In the genomic region with DNA sequence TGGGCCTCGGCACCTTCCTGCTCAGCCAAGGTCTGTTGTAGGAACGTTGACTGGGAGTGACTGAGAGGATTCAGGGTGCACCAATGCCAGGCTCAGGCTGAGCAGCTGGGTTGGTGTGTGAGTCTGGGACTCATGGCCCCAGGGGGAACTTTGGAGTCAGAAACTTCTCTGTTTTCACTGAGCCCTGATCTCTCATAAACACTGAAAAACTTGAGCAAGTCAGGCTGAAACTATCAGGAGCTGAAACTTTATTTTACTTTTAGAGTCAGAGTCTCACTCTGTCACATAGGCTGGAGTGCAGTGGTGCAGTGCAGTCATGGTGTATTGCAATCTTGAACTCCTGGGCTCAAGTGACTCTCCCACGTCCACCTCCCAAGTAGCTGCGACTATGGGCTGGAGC, we compare ENCODE assay signal across 11 cellular contexts. TPM values are rescaled to one million over a fixed set of nuclear protein-coding genes. Genes with fewer than 3 reads are reported as not detected.
A peak's percentile ranks its signal among the peaks of the same experiment; 100 is the strongest.
DNase-seq lines count a peak whose midpoint lies in the region; ATAC-seq and TF ChIP-seq lines count a peak whose summit lies in the region.
"Had no signal": no experiment of that assay in that cellular context is flagged by ENCODE, and none has a peak within 500 bp of the region (broad histone marks: within the 10 kb centered on the region; RNA-seq: fewer than 3 reads in every experiment).

No MANE protein-coding gene starts in this region.

- ATAC-seq in Right ventricle myocardium superior (ENCODE audit: poor library complexity) (no peak), HG02763 (IDR thresholded peaks at IDR 0.05; ENCODE audit: unreplicated experiment) (peak; percentile 53)

- H3K36me3 ChIP-seq in left ventricle myocardium inferior (peaks cover 14% of the 10 kb centered on the region), thymus (ENCODE audit: control insufficient read depth, insufficient read depth) (peaks cover 5% of the 10 kb centered on the region)

- H3K27ac ChIP-seq in left ventricle myocardium inferior (replicated peaks) (peak overlapping the region; percentile 87), thymus (ENCODE audit: low read depth) (peak overlapping the region; percentile 62)

- H3K4me1 ChIP-seq in left ventricle myocardium inferior, result peaks cover 97% of the 10 kb centered on the region
- H3K4me1 ChIP-seq in thymus (ENCODE audit: control insufficient read depth, insufficient read depth, low read length), result peaks cover 4% of the 10 kb centered on the region

- peak overlapping the region; percentile 13 for H3K4me3 Mint-ChIP-seq in activated T-helper 2 cell treated with anti-CD3 and anti-CD28 coated beads, Interferon-gamma antibody, Interleukin-2, Interleukin-4, amounts not matched to agents 10 μg/mL and 5 μg/mL and 100 μg/mL, durations not matched to agents 14 hours and 24 hours and 36 hours (ENCODE audit: low read depth)
- H3K4me3 Mint-ChIP-seq in activated naive CD4-positive, alpha-beta T cell treated with anti-CD3 and anti-CD28 coated beads for 36 hours, result no peak overlapping the region
- H3K4me3 Mint-ChIP-seq: activated naive CD4-positive, alpha-beta T cell treated with anti-CD3 and anti-CD28 coated beads, Interleukin-2, amount 10 ng/mL, durations not matched to agents 7 days and 5 days had no signal

- no peaks in the 10 kb centered on the region for H3K27me3 Mint-ChIP-seq in activated T-helper 2 cell treated with anti-CD3 and anti-CD28 coated beads, Interferon-gamma antibody, Interleukin-2, Interleukin-4, amounts not matched to agents 10 μg/mL and 5 μg/mL and 100 μg/mL, durations not matched to agents 14 hours and 24 hours and 36 hours (ENCODE audit: low read depth)
- no peaks in the 10 kb centered on the region for H3K27me3 Mint-ChIP-seq in activated naive CD4-positive, alpha-beta T cell treated with anti-CD3 and anti-CD28 coated beads for 36 hours (ENCODE audit: low read depth)
- H3K27me3 Mint-ChIP-seq: activated naive CD4-positive, alpha-beta T cell treated with anti-CD3 and anti-CD28 coated beads, Interleukin-2, amount 10 ng/mL, durations not matched to agents 7 days and 5 days had no signal

- peaks cover 55% of the 10 kb centered on the region for H3K36me3 Mint-ChIP-seq in activated T-helper 2 cell treated with anti-CD3 and anti-CD28 coated beads, Interferon-gamma antibody, Interleukin-2, Interleukin-4, amounts not matched to agents 10 μg/mL and 5 μg/mL and 100 μg/mL, durations not matched to agents 14 hours and 24 hours and 36 hours (ENCODE audit: low read depth)
- peaks cover 25% of the 10 kb centered on the region for H3K36me3 Mint-ChIP-seq in activated naive CD4-positive, alpha-beta T cell treated with anti-CD3 and anti-CD28 coated beads for 36 hours (ENCODE audit: low read depth)

- peak overlapping the region; percentile 64 for H3K27ac Mint-ChIP-seq in activated T-helper 2 cell treated with anti-CD3 and anti-CD28 coated beads, Interferon-gamma antibody, Interleukin-2, Interleukin-4, amounts not matched to agents 10 μg/mL and 5 μg/mL and 100 μg/mL, durations not matched to agents 14 hours and 24 hours and 36 hours
- H3K27ac Mint-ChIP-seq in activated naive CD4-positive, alpha-beta T cell treated with anti-CD3 and anti-CD28 coated beads for 36 hours, result no peak overlapping the region
- H3K27ac Mint-ChIP-seq: activated naive CD4-positive, alpha-beta T cell treated with anti-CD3 and anti-CD28 coated beads, Interleukin-2, amount 10 ng/mL, durations not matched to agents 7 days and 5 days had no signal

- H3K9me3 Mint-ChIP-seq in activated T-helper 2 cell treated with anti-CD3 and anti-CD28 coated beads, Interferon-gamma antibody, Interleukin-2, Interleukin-4, amounts not matched to agents 10 μg/mL and 5 μg/mL and 100 μg/mL, durations not matched to agents 14 hours and 24 hours and 36 hours, result peaks cover 7% of the 10 kb centered on the region
- peaks cover 2% of the 10 kb centered on the region for H3K9me3 Mint-ChIP-seq in activated naive CD4-positive, alpha-beta T cell treated with anti-CD3 and anti-CD28 coated beads for 36 hours
- H3K9me3 Mint-ChIP-seq: activated naive CD4-positive, alpha-beta T cell treated with anti-CD3 and anti-CD28 coated beads, Interleukin-2, amount 10 ng/mL, durations not matched to agents 7 days and 5 days had no signal

- intact Hi-C loops in left ventricle myocardium inferior (cut with micrococcal nuclease), result loop anchor here (10.0 kb wide), 1 partner anchor 79 kb away; no protein-coding TSS in a partner anchor
- intact Hi-C loops in Right ventricle myocardium superior (cut with DNase I), result no loop called here
- intact Hi-C loops in activated T-helper 2 cell treated with anti-CD3 and anti-CD28 coated beads, Interferon-gamma antibody, Interleukin-2, Interleukin-4, amounts not matched to agents 10 μg/mL and 5 μg/mL and 100 μg/mL, durations not matched to agents 14 hours and 24 hours and 36 hours (cut with micrococcal nuclease), result loop anchor here (5.0 to 10.0 kb wide), 4 partner anchors 47 to 1759 kb away; a partner anchor contains a TSS
- intact Hi-C loops in activated naive CD4-positive, alpha-beta T cell treated with anti-CD3 and anti-CD28 coated beads for 36 hours (cut with micrococcal nuclease), result loop anchor here (5.0 to 10.0 kb wide), 3 partner anchors 487 to 1759 kb away; no protein-coding TSS in a partner anchor

- no peak for TF ChIP-seq CTCF in left ventricle myocardium inferior (IDR thresholded peaks at IDR 0.05; ENCODE audit: borderline replicate concordance)

- peaks cover 66% of the 10 kb centered on the region for H3K4me1 Mint-ChIP-seq in activated T-helper 2 cell treated with anti-CD3 and anti-CD28 coated beads, Interferon-gamma antibody, Interleukin-2, Interleukin-4, amounts not matched to agents 10 μg/mL and 5 μg/mL and 100 μg/mL, durations not matched to agents 14 hours and 24 hours and 36 hours (ENCODE audit: low read depth)
- peaks cover 52% of the 10 kb centered on the region for H3K4me1 Mint-ChIP-seq in activated naive CD4-positive, alpha-beta T cell treated with anti-CD3 and anti-CD28 coated beads for 36 hours (ENCODE audit: low read depth)

- no peak for DNase-seq in left ventricle myocardium inferior
- no peak for DNase-seq in Right ventricle myocardium superior
- DNase-seq in activated T-helper 2 cell treated with anti-CD3 and anti-CD28 coated beads, Interferon-gamma antibody, Interleukin-2, Interleukin-4, amounts not matched to agents 10 μg/mL and 5 μg/mL and 100 μg/mL, durations not matched to agents 14 hours and 24 hours and 36 hours (ENCODE audit: low spot score), result no peak
- DNase-seq in DMS153 treated with DMSO at 0.1 percent for 48 hours (lab: John Stamatoyannopoulos, UW; ENCODE audit: unreplicated experiment), result no peak
- no peak for DNase-seq in NCI-H2107 (lab: John Stamatoyannopoulos, UW)
- no peak for DNase-seq in activated naive CD4-positive, alpha-beta T cell treated with anti-CD3 and anti-CD28 coated beads for 36 hours
- DNase-seq: activated naive CD4-positive, alpha-beta T cell treated with anti-CD3 and anti-CD28 coated beads, Interleukin-2, amount 10 ng/mL, durations not matched to agents 7 days and 5 days; mammary epithelial cell; NCI-H69 had no signal

- CTCF ChIA-PET in activated naive CD4-positive, alpha-beta T cell treated with anti-CD3 and anti-CD28 coated beads for 36 hours (lab: Charles Lee), result interaction anchor here (0.7 to 1.1 kb wide), 3 partner anchors 51 to 196 kb away, joined by 3 read pairs; no protein-coding TSS in a partner anchor

- H3K4me3 ChIP-seq in left ventricle myocardium inferior, result no peak overlapping the region
- no peak overlapping the region for H3K4me3 ChIP-seq in thymus (ENCODE audit: low read length)

- no peaks in the 10 kb centered on the region for H3K9me3 ChIP-seq in left ventricle myocardium inferior (replicated peaks)
- H3K9me3 ChIP-seq in thymus (ENCODE audit: control insufficient read depth), result no peaks in the 10 kb centered on the region

- H3K27me3 ChIP-seq in left ventricle myocardium inferior (ENCODE audit: low read depth) (no peaks in the 10 kb centered on the region), thymus (ENCODE audit: control insufficient read depth, insufficient read depth) (no peaks in the 10 kb centered on the region)

- 82% methylated on average over 4 of the region's 4 CpGs for WGBS in thymus

RNA-seq across cellular contexts. Expression of a gene that starts 3.0 kb away (rescaled TPM):
- 264 TPM for total RNA-seq in left ventricle myocardium inferior
- total RNA-seq in Right ventricle myocardium superior, result 273 TPM
- total RNA-seq in activated T-helper 2 cell treated with anti-CD3 and anti-CD28 coated beads, Interferon-gamma antibody, Interleukin-2, Interleukin-4, amounts not matched to agents 10 μg/mL and 5 μg/mL and 100 μg/mL, durations not matched to agents 14 hours and 24 hours and 36 hours, result 37.8 and 40.9 TPM in 2 replicates
- polyA plus RNA-seq in thymus, result 20.1 TPM
- 10 to 100 TPM; 18.3 to 19.1 TPM for total RNA-seq in activated naive CD4-positive, alpha-beta T cell treated with anti-CD3 and anti-CD28 coated beads for 36 hours
